Comparison of ENCODE assay signal across 26 cellular contexts in genomic region chr4:100838286-100838685, GRCh38.
DNase-seq lines count a peak whose midpoint lies in the region; TF ChIP-seq lines count a peak whose summit lies in the region.
"Had no signal": no experiment of that assay in that cellular context is flagged by ENCODE, and none has a peak within 500 bp of the region (broad histone marks: within the 10 kb centered on the region; RNA-seq: fewer than 3 reads in every experiment).

No MANE protein-coding gene starts in this region.

- H3K4me3 ChIP-seq in retinal pigment epithelial cell (ENCODE audit: low read length), result no peak overlapping the region
- H3K4me3 ChIP-seq: esophagus squamous epithelium, MG63, right atrium auricular region, suprapubic skin, upper lobe of left lung had no signal

- DNase-seq in NCI-H510A treated with DMSO at 0.1 percent for 48 hours (lab: John Stamatoyannopoulos, UW) (peak; percentile 30), NCI-H510A (lab: John Stamatoyannopoulos, UW) (no peak), NCI-H1105 treated with DMSO at 0.1 percent for 48 hours (lab: John Stamatoyannopoulos, UW) (peak; percentile 5), NCI-H748 (lab: John Stamatoyannopoulos, UW; ENCODE audit: unreplicated experiment) (peak; percentile 61), retinal pigment epithelial cell (ENCODE audit: low read depth) (peak; percentile 26), NK-92 (lab: John Stamatoyannopoulos, UW; ENCODE audit: unreplicated experiment) (no peak), inferior parietal cortex (ENCODE audit: extremely low spot score) (no peak)
- DNase-seq in stimulated activated CD8-positive, alpha-beta memory T cell treated with anti-CD3 and anti-CD28 coated beads, Interleukin-4, amount 100 ng/mL, for 48 hours, result no peak
- DNase-seq: activated CD4-positive, alpha-beta T cell treated with anti-CD3 and anti-CD28 coated beads for 36 hours; activated CD8-positive, alpha-beta T cell treated with anti-CD3 and anti-CD28 coated beads, Interleukin-2, amount 10 ng/mL, durations not matched to agents 7 days and 5 days; activated naive CD4-positive, alpha-beta T cell treated with anti-CD3 and anti-CD28 coated beads, Interleukin-2, amount 50 U/mL, for 16 hours; amniotic stem cell; CD4-positive, CD25-positive, alpha-beta regulatory T cell; cerebellar nuclear complex; dermis blood vessel endothelial cell; esophagus squamous epithelium; KBM-7; MG63; NCI-H1694; NK-92 treated with Interleukin-12 subunit alpha and Interleukin-12 subunit beta, amount 100 ng/mL, for 24 hours; PC-3; small intestine; stimulated activated naive CD4-positive, alpha-beta T cell; upper lobe of left lung had no signal

- no peak for TF ChIP-seq CTCF in retinal pigment epithelial cell (conservative IDR thresholded peaks at IDR 0.05; ENCODE audit: low read depth, low read length)

Comparison
In these comparisons a context has a peak if more than half of its experiments do, and no peak if none do; other contexts are left out.
1. DNase-seq: peak in NCI-H510A treated with DMSO at 0.1 percent for 48 hours (single experiment), NCI-H1105 treated with DMSO at 0.1 percent for 48 hours (single experiment), NCI-H748 (single experiment) and retinal pigment epithelial cell (single experiment); none in NCI-H510A (single experiment), stimulated activated CD8-positive, alpha-beta memory T cell treated with anti-CD3 and anti-CD28 coated beads, Interleukin-4, amount 100 ng/mL, for 48 hours (single experiment), NK-92 (single experiment) and inferior parietal cortex (single experiment).